ENCODE assay signal across 9 cellular contexts in genomic region chr13:44374348-44374712, GRCh38. TPM values are rescaled to one million over a fixed set of nuclear protein-coding genes. Genes with fewer than 3 reads are reported as not detected.
A peak's percentile ranks its signal among the peaks of the same experiment; 100 is the strongest.
DNase-seq lines count a peak whose midpoint lies in the region; ATAC-seq and TF ChIP-seq lines count a peak whose summit lies in the region.
"Had no signal": no experiment of that assay in that cellular context is flagged by ENCODE, and none has a peak within 500 bp of the region (broad histone marks: within the 10 kb centered on the region; RNA-seq: fewer than 3 reads in every experiment).

No MANE protein-coding gene starts in this region.

- CTCF ChIA-PET in HEK293 (lab: Yijun Ruan, JAX) = interaction anchor here (0.6 kb wide), 1 partner anchor 467 kb away, joined by 3 read pairs; no protein-coding TSS in a partner anchor

- WGBS in body of pancreas, 2 donors = 67 to 76% methylated on average over 6 to 9 of the region's 10 CpGs

- H3K4me3 ChIP-seq in HEK293 (ENCODE audit: low read depth, low read length) (no peak overlapping the region; the same call in 1 of the 2 replicates), body of pancreas (no peak overlapping the region), skeletal muscle tissue (ENCODE audit: low read length in 3 of 3) (peak overlapping the region in 2 of 3 donors; percentile 15 to 60)

- intact Hi-C loops in body of pancreas (cut with DNase I) = no loop called here

- H3K9ac ChIP-seq in skeletal muscle tissue (ENCODE audit: low read depth in 1 of 3, low read length in 3 of 3) = no peak overlapping the region

- H3K4me1 ChIP-seq in HEK293 (ENCODE audit: control insufficient read depth, insufficient read depth, low read length) (no peaks in the 10 kb centered on the region; the same call in 1 of the 2 replicates), body of pancreas (peaks cover 9% of the 10 kb centered on the region), skeletal muscle tissue (ENCODE audit: control insufficient read depth in 3 of 3, insufficient read depth in 3 of 3, low read length in 3 of 3) (peaks cover 0 to 3% (median 2%) of the 10 kb centered on the region in 3 donors)

- ATAC-seq in body of pancreas = peak; percentile 19
- ATAC-seq in GM18502 (IDR thresholded peaks at IDR 0.05; ENCODE audit: poor library complexity, unreplicated experiment) = no peak

- no peak for TF ChIP-seq POLR2A in body of pancreas (IDR thresholded peaks at IDR 0.05)

- POLR2A ChIA-PET in HEK293 (lab: Yijun Ruan, JAX) = interaction anchor here (1.5 kb wide), 1 partner anchor 63 kb away, joined by 5 read pairs; no protein-coding TSS in a partner anchor

- H3K27me3 ChIP-seq in body of pancreas (peaks cover 0 to 3% of the 10 kb centered on the region in 2 donors), layer of hippocampus (ENCODE audit: control insufficient read depth, insufficient read depth, low read length) (no peaks in the 10 kb centered on the region), skeletal muscle tissue (ENCODE audit: control insufficient read depth in 3 of 3, insufficient read depth in 3 of 3, low read length in 3 of 3) (peaks cover 5 to 11% (median 8%) of the 10 kb centered on the region in 3 donors)

- H3K9me3 ChIP-seq in HEK293 (ENCODE audit: control insufficient read depth, insufficient read depth, low read depth, low read length) (no peaks in the 10 kb centered on the region), body of pancreas (no peaks in the 10 kb centered on the region), skeletal muscle tissue (ENCODE audit: control insufficient read depth in 3 of 3, low read length in 3 of 3) (no peaks in the 10 kb centered on the region)

- no peak for DNase-seq in body of pancreas
- DNase-seq in glomerular visceral epithelial cell (ENCODE audit: extremely low spot score) = no peak
- DNase-seq in DMS 273 treated with DMSO at 0.1 percent for 48 hours (lab: John Stamatoyannopoulos, UW) = no peak
- DNase-seq in activated CD8-positive, alpha-beta memory T cell treated with anti-CD3 and anti-CD28 coated beads, Interleukin-2, amount 50 U/mL, for 48 hours = no peak
- DNase-seq: activated T-cell treated with anti-CD3 and anti-CD28 coated beads, Interleukin-2, amount 50 U/mL, for 4 hours had no signal

- TF ChIP-seq CTCF in HEK293 (tag by site-specific recombination; IDR thresholded peaks at IDR 0.05) (no peak), body of pancreas (IDR thresholded peaks at IDR 0.05) (no peak)

- H3K27ac ChIP-seq in HEK293 (ENCODE audit: extremely low read depth, low read depth, low read length) (no peak overlapping the region), body of pancreas (peak overlapping the region in 1 of 4 donors; percentile 10), layer of hippocampus (ENCODE audit: low read depth, low read length) (peak overlapping the region; percentile 90), skeletal muscle tissue (ENCODE audit: low read depth, low read length) (no peak overlapping the region)

- H3K36me3 ChIP-seq in HEK293 (ENCODE audit: control insufficient read depth in 2 of 2, insufficient read depth in 1 of 2, low read length in 2 of 2) (no peaks in the 10 kb centered on the region), body of pancreas (replicated peaks in 1 of 2; ENCODE audit: insufficient read depth in 1 of 2, low read depth in 2 of 2) (no peaks in the 10 kb centered on the region), skeletal muscle tissue (ENCODE audit: control insufficient read depth in 3 of 3, insufficient read depth in 3 of 3, low read length in 3 of 3) (no peaks in the 10 kb centered on the region)

TF ChIP-seq in HEK293, 187 proteins besides CTCF, POLR2A, EP300 and RAD21:
- TF ChIP-seq, protein P1, sequence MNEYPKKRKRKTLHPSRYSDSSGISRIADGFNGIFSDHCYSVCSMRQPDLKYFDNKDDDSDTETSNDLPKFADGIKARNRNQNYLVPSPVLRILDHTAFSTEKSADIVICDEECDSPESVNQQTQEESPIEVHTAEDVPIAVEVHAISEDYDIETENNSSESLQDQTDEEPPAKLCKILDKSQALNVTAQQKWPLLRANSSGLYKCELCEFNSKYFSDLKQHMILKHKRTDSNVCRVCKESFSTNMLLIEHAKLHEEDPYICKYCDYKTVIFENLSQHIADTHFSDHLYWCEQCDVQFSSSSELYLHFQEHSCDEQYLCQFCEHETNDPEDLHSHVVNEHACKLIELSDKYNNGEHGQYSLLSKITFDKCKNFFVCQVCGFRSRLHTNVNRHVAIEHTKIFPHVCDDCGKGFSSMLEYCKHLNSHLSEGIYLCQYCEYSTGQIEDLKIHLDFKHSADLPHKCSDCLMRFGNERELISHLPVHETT (tag by site-specific recombination; IDR thresholded peaks at IDR 0.05) = no peak
- TF ChIP-seq MYNN (tag by site-specific recombination; IDR thresholded peaks at IDR 0.05; ENCODE audit: borderline replicate concordance) (no peak), ZNF202 (tag by site-specific recombination; IDR thresholded peaks at IDR 0.05; ENCODE audit: borderline replicate concordance) (0 out of 2 replicates have a peak, but pooled peaks have one; percentile 46), ZNF341 (tag by site-specific recombination; IDR thresholded peaks at IDR 0.05; ENCODE audit: low read depth) (0 out of 2 replicates have a peak, but pooled peaks have one; percentile 14), ZNF558 (tag by site-specific recombination; IDR thresholded peaks at IDR 0.05) (no peak), ZNF24 (tag by site-specific recombination; IDR thresholded peaks at IDR 0.05) (peak; percentile 62; the same call in 1 of the 2 replicates), ZNF521 (tag by site-specific recombination; IDR thresholded peaks at IDR 0.05) (no peak), ZNF473 (tag by site-specific recombination; IDR thresholded peaks at IDR 0.05) (0 out of 2 replicates have a peak, but pooled peaks have one; percentile 52), ZNF660 (tag by site-specific recombination; IDR thresholded peaks at IDR 0.05) (no peak), ZBTB1 (tag by site-specific recombination; IDR thresholded peaks at IDR 0.05) (no peak), SCRT1 (tag by site-specific recombination; IDR thresholded peaks at IDR 0.05; ENCODE audit: borderline replicate concordance) (no peak)
- TF ChIP-seq, protein P2, sequence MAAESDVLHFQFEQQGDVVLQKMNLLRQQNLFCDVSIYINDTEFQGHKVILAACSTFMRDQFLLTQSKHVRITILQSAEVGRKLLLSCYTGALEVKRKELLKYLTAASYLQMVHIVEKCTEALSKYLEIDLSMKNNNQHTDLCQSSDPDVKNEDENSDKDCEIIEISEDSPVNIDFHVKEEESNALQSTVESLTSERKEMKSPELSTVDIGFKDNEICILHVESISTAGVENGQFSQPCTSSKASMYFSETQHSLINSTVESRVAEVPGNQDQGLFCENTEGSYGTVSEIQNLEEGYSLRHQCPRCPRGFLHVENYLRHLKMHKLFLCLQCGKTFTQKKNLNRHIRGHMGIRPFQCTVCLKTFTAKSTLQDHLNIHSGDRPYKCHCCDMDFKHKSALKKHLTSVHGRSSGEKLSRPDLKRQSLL (tag by site-specific recombination; IDR thresholded peaks at IDR 0.05) = peak; percentile 44
- TF ChIP-seq, protein P3, sequence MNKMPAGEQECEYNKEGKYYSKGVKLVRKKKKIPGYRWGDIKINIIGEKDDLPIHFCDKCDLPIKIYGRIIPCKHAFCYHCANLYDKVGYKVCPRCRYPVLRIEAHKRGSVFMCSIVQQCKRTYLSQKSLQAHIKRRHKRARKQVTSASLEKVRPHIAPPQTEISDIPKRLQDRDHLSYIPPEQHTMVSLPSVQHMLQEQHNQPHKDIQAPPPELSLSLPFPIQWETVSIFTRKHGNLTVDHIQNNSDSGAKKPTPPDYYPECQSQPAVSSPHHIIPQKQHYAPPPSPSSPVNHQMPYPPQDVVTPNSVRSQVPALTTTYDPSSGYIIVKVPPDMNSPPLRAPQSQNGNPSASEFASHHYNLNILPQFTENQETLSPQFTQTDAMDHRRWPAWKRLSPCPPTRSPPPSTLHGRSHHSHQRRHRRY (tag by site-specific recombination; IDR thresholded peaks at IDR 0.05) = no peak
- TF ChIP-seq, protein P4, sequence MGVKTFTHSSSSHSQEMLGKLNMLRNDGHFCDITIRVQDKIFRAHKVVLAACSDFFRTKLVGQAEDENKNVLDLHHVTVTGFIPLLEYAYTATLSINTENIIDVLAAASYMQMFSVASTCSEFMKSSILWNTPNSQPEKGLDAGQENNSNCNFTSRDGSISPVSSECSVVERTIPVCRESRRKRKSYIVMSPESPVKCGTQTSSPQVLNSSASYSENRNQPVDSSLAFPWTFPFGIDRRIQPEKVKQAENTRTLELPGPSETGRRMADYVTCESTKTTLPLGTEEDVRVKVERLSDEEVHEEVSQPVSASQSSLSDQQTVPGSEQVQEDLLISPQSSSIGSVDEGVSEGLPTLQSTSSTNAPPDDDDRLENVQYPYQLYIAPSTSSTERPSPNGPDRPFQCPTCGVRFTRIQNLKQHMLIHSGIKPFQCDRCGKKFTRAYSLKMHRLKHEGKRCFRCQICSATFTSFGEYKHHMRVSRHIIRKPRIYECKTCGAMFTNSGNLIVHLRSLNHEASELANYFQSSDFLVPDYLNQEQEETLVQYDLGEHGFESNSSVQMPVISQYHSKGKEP (tag by site-specific recombination; IDR thresholded peaks at IDR 0.05) = peak; percentile 48; the same call in 1 of the 2 replicates

RNA-seq across cellular contexts. Expression of gene SERP2, which starts 0.7 kb away (rescaled TPM):
- total RNA-seq in body of pancreas (1 to 10 TPM; 1.6 to 5.2 TPM), skeletal muscle tissue (5.7 TPM)

Comparison
In these comparisons a context has a peak if more than half of its experiments do, and no peak if none do; other contexts are left out.
1. H3K4me3 ChIP-seq: peak in skeletal muscle tissue (2 of 3); none in HEK293 (single experiment) and body of pancreas (0 of 2).